21 cellular contexts compared by ENCODE assay signal in the genomic region with DNA sequence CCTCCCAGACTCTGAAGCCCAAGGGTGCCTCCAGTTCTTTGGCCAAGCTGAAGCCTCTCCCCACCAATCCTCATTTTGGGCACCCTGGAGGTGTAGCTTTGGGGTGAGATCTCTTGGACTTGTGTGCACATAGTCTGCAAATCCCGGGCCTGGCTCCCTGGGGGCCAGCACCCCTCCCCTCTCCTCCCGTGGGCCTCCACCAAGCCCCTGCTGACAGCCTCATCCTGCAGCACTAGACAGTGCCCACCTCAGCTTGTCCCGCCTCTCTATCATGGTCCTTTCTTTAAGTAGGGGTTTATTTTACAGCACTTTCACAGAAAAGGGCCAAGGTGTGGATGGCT. TPM values are rescaled to one million over a fixed set of nuclear protein-coding genes. Genes with fewer than 3 reads are reported as not detected.
DNase-seq lines count a peak whose midpoint lies in the region; ATAC-seq and TF ChIP-seq lines count a peak whose summit lies in the region.
"Had no signal": no experiment of that assay in that cellular context is flagged by ENCODE, and none has a peak within 500 bp of the region (broad histone marks: within the 10 kb centered on the region; RNA-seq: fewer than 3 reads in every experiment).

No MANE protein-coding gene starts in this region.

- CTCF ChIA-PET in activated CD8-positive, alpha-beta T cell treated with anti-CD3 and anti-CD28 coated beads for 36 hours (lab: Charles Lee), result interaction anchor here (0.8 to 3.5 kb wide), 3 partner anchors 10 to 22 kb away, joined by 3 to 12 read pairs (median 3); a partner anchor contains a TSS

- H3K4me3 Mint-ChIP-seq in activated CD8-positive, alpha-beta T cell treated with anti-CD3 and anti-CD28 coated beads for 36 hours, result no peak overlapping the region
- no peak overlapping the region for H3K4me3 Mint-ChIP-seq in nephron
- H3K4me3 Mint-ChIP-seq: activated naive CD4-positive, alpha-beta T cell treated with anti-CD3 and anti-CD28 coated beads for 36 hours; activated T-cell treated with anti-CD3 and anti-CD28 coated beads, Interleukin-2, amount 50 U/mL, for 4 hours; T-helper 2 cell treated with Interferon-gamma antibody and Interleukin-4, amounts not matched to agents 5 μg/mL and 100 μg/mL, for 36 hours had no signal

- no peaks in the 10 kb centered on the region for H3K27me3 Mint-ChIP-seq in activated CD8-positive, alpha-beta T cell treated with anti-CD3 and anti-CD28 coated beads for 36 hours
- no peaks in the 10 kb centered on the region for H3K27me3 Mint-ChIP-seq in nephron (ENCODE audit: low read depth)

- no peaks in the 10 kb centered on the region for H3K9me3 Mint-ChIP-seq in activated CD8-positive, alpha-beta T cell treated with anti-CD3 and anti-CD28 coated beads for 36 hours
- no peaks in the 10 kb centered on the region for H3K9me3 Mint-ChIP-seq in nephron
- H3K9me3 Mint-ChIP-seq: activated naive CD4-positive, alpha-beta T cell treated with anti-CD3 and anti-CD28 coated beads for 36 hours; activated T-cell treated with anti-CD3 and anti-CD28 coated beads, Interleukin-2, amount 50 U/mL, for 4 hours; T-helper 2 cell treated with Interferon-gamma antibody and Interleukin-4, amounts not matched to agents 5 μg/mL and 100 μg/mL, for 36 hours had no signal

- H3K27ac Mint-ChIP-seq in activated CD8-positive, alpha-beta T cell treated with anti-CD3 and anti-CD28 coated beads for 36 hours, result peak overlapping the region; percentile 67
- H3K27ac Mint-ChIP-seq in nephron, result peak overlapping the region in 2 of 3 experiments; percentile 47 to 71
- H3K27ac Mint-ChIP-seq: activated naive CD4-positive, alpha-beta T cell treated with anti-CD3 and anti-CD28 coated beads for 36 hours; T-helper 2 cell treated with Interferon-gamma antibody and Interleukin-4, amounts not matched to agents 5 μg/mL and 100 μg/mL, for 36 hours had no signal

- POLR2A ChIA-PET in activated CD8-positive, alpha-beta T cell treated with anti-CD3 and anti-CD28 coated beads for 36 hours (lab: Charles Lee), result interaction anchor here (0.6 to 4.1 kb wide), 2 partner anchors 11 to 343 kb away, joined by 3 to 16 read pairs; a partner anchor contains a TSS

- no peak for TF ChIP-seq CTCF in activated CD8-positive, alpha-beta T cell treated with anti-CD3 and anti-CD28 coated beads for 36 hours (IDR thresholded peaks at IDR 0.05)
- no peak for TF ChIP-seq CTCF in nephron (IDR thresholded peaks at IDR 0.05; ENCODE audit: unreplicated experiment in 3 of 3)

- ATAC-seq in left cardiac atrium (no peak), Right ventricle myocardium superior (ENCODE audit: poor library complexity) (no peak), HG02973 (IDR thresholded peaks at IDR 0.05; ENCODE audit: unreplicated experiment) (no peak), GM21390 (IDR thresholded peaks at IDR 0.05; ENCODE audit: unreplicated experiment) (no peak)
- no peak for ATAC-seq in activated CD8-positive, alpha-beta T cell treated with anti-CD3 and anti-CD28 coated beads for 36 hours
- ATAC-seq: activated T-cell treated with anti-CD3 and anti-CD28 coated beads, Interleukin-2, amount 50 U/mL, for 4 hours; psoas muscle had no signal

- DNase-seq in left cardiac atrium (peak; percentile 21), Right ventricle myocardium superior (no peak), SIG-M5 (lab: John Stamatoyannopoulos, UW) (no peak)
- no peak for DNase-seq in activated CD8-positive, alpha-beta T cell treated with anti-CD3 and anti-CD28 coated beads for 36 hours
- DNase-seq in activated naive CD4-positive, alpha-beta T cell treated with anti-CD3 and anti-CD28 coated beads, Interleukin-2, amount 50 U/mL, for 16 hours, result no peak
- DNase-seq: activated naive CD4-positive, alpha-beta T cell treated with anti-CD3 and anti-CD28 coated beads for 36 hours; activated T-cell treated with anti-CD3 and anti-CD28 coated beads, Interleukin-2, amount 50 U/mL, for 4 hours; C1 segment of cervical spinal cord; central memory CD4-positive, alpha-beta T cell; glutamatergic neuron; NCI-H1092 treated with DMSO at 0.1 percent for 48 hours; NCI-H187 treated with DMSO at 0.1 percent for 48 hours; NCI-H2227 treated with DMSO at 0.1 percent for 48 hours; SK-N-SH; stimulated activated CD4-positive, alpha-beta T cell treated with anti-CD3 and anti-CD28 coated beads, Interleukin-1b, Interleukin-23, amount 100 ng/mL, for 48 hours; WERI-Rb-1 had no signal

- H3K36me3 Mint-ChIP-seq in activated CD8-positive, alpha-beta T cell treated with anti-CD3 and anti-CD28 coated beads for 36 hours (ENCODE audit: low read depth), result no peaks in the 10 kb centered on the region
- H3K36me3 Mint-ChIP-seq in nephron (ENCODE audit: low read depth), result no peaks in the 10 kb centered on the region

- intact Hi-C loops in left cardiac atrium (cut with DNase I), result no loop called here
- intact Hi-C loops in Right ventricle myocardium superior (cut with DNase I), result no loop called here
- intact Hi-C loops in activated CD8-positive, alpha-beta T cell treated with anti-CD3 and anti-CD28 coated beads for 36 hours (cut with micrococcal nuclease), result no loop called here

- peaks cover 38% of the 10 kb centered on the region for H3K4me1 Mint-ChIP-seq in activated CD8-positive, alpha-beta T cell treated with anti-CD3 and anti-CD28 coated beads for 36 hours (ENCODE audit: low read depth)
- no peaks in the 10 kb centered on the region for H3K4me1 Mint-ChIP-seq in nephron

RNA-seq across cellular contexts. Expression of a gene that starts 3.2 kb away (rescaled TPM):
- 1 to 10 TPM; 2.2 to 2.3 TPM for total RNA-seq in left cardiac atrium
- 1.6 TPM for total RNA-seq in Right ventricle myocardium superior
- total RNA-seq in activated CD8-positive, alpha-beta T cell treated with anti-CD3 and anti-CD28 coated beads for 36 hours, result 1 to 10 TPM; 3.4 to 3.5 TPM

RNA-seq across cellular contexts. Expression of a gene that starts 12.7 kb away (rescaled TPM):
- total RNA-seq in left cardiac atrium (10 to 100 TPM; 10.4 to 10.5 TPM), Right ventricle myocardium superior (14.8 TPM)
- 10 to 100 TPM in 1 of 2 experiments, 1 to 10 TPM in 1; 9.7 to 10.8 TPM for total RNA-seq in activated CD8-positive, alpha-beta T cell treated with anti-CD3 and anti-CD28 coated beads for 36 hours

RNA-seq across cellular contexts. Expression of a gene that starts 12.8 kb away (rescaled TPM):
- total RNA-seq in left cardiac atrium (100 to 1,000 TPM; 153 to 185 TPM), Right ventricle myocardium superior (143 TPM)
- 100 to 1,000 TPM; 375 to 376 TPM for total RNA-seq in activated CD8-positive, alpha-beta T cell treated with anti-CD3 and anti-CD28 coated beads for 36 hours

RNA-seq across cellular contexts. Expression of a gene that starts 43.8 kb away (rescaled TPM):
- total RNA-seq in left cardiac atrium (10 to 100 TPM; 43.5 to 48.9 TPM), Right ventricle myocardium superior (65.6 TPM)
- total RNA-seq in activated CD8-positive, alpha-beta T cell treated with anti-CD3 and anti-CD28 coated beads for 36 hours, result 10 to 100 TPM; 67.8 to 68.3 TPM

RNA-seq across cellular contexts. Expression of a gene that starts 49.8 kb away (rescaled TPM):
- total RNA-seq in left cardiac atrium (1 to 10 TPM; 7.7 to 8.0 TPM), Right ventricle myocardium superior (7.3 TPM)
- 10 to 100 TPM; 22.2 to 23.5 TPM for total RNA-seq in activated CD8-positive, alpha-beta T cell treated with anti-CD3 and anti-CD28 coated beads for 36 hours
